8 cellular contexts compared by ENCODE assay signal in the genomic region with DNA sequence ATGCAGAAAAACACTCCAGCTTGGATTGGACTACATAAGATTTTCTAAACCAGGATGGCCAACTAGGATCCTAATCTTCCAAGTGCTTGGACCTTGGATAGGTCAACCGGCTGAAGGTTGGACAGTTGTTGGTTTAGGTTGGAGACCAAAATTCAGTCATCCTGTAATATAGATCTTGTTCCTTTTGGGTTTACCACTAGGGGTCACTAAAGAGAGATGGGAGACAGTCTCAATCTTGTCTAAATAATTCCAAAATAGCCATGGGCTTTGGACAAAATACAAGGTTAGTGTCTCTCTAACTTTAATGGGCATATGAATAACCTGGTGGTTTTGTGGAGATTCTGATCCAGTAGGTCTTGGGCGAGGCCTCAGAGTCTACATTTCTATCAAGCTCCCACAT.
DNase-seq lines count a peak whose midpoint lies in the region; ATAC-seq and TF ChIP-seq lines count a peak whose summit lies in the region.

No MANE protein-coding gene starts in this region.

- H3K4me2 ChIP-seq in mesenchymal stem cell (ENCODE audit: low read length, poor library complexity, severe bottlenecking) = no peak overlapping the region

- no peak overlapping the region for H3K23ac ChIP-seq in mesenchymal stem cell (ENCODE audit: low read length in 2 of 2)

- no peaks in the 10 kb centered on the region for H3K4me1 ChIP-seq in mesenchymal stem cell (ENCODE audit: control insufficient read depth, insufficient read depth, low read depth, low read length)

- no peaks in the 10 kb centered on the region for H3K36me3 ChIP-seq in mesenchymal stem cell (ENCODE audit: control insufficient read depth in 1 of 2, insufficient read depth in 2 of 2, low read depth in 1 of 2, low read length in 2 of 2)

- no peak overlapping the region for H2BK120ac ChIP-seq in mesenchymal stem cell (ENCODE audit: low read depth, low read length)

- DNase-seq in AG04450 (ENCODE audit: low read depth, low spot score) (peak; percentile 16), GM19240 (ENCODE audit: insufficient read length, low spot score) (peak; percentile 23), NCI-H748 (lab: John Stamatoyannopoulos, UW; ENCODE audit: unreplicated experiment) (peak; percentile 72), coronary artery (ENCODE audit: low spot score) (no peak), mesenchymal stem cell (peak; percentile 57)
- DNase-seq in stimulated activated CD4-positive, alpha-beta T cell treated with anti-CD3 and anti-CD28 coated beads, Interleukin-4, amount 100 ng/mL, for 24 hours = no peak

- H2AK5ac ChIP-seq in mesenchymal stem cell (ENCODE audit: low read length, severe bottlenecking) = no peak overlapping the region

- TF ChIP-seq CTCF in AG04450 (IDR thresholded peaks at IDR 0.05; ENCODE audit: low read depth, low read length) (peak; percentile 77), coronary artery (IDR thresholded peaks at IDR 0.05) (peak; percentile 74)

- H3K4me3 ChIP-seq in AG04450 (ENCODE audit: low read depth, low read length) (no peak overlapping the region), coronary artery (no peak overlapping the region), mesenchymal stem cell (ENCODE audit: insufficient read depth in 1 of 2, low read depth in 1 of 2, low read length in 2 of 2) (no peak overlapping the region)

- no peak overlapping the region for H3K9ac ChIP-seq in mesenchymal stem cell (ENCODE audit: low read length)

- no peak overlapping the region for H2BK15ac ChIP-seq in mesenchymal stem cell (ENCODE audit: low read depth, poor library complexity, severe bottlenecking)

- no peak overlapping the region for H2BK12ac ChIP-seq in mesenchymal stem cell (ENCODE audit: low read length in 2 of 2)

- no peak overlapping the region for H3K14ac ChIP-seq in mesenchymal stem cell (ENCODE audit: low read length in 2 of 2)

- H3K27me3 ChIP-seq in AG04450 (ENCODE audit: control insufficient read depth, insufficient read depth, low read length) (peaks cover 23% of the 10 kb centered on the region), mesenchymal stem cell (ENCODE audit: control insufficient read depth in 1 of 2, insufficient read depth in 1 of 2, low read length in 2 of 2) (peaks cover 0 to 27% of the 10 kb centered on the region in 2 experiments)

- no peaks in the 10 kb centered on the region for H3K79me1 ChIP-seq in mesenchymal stem cell (replicated peaks; ENCODE audit: low read length, poor library complexity, severe bottlenecking)

- POLR2A ChIA-PET in AG04450 (lab: Yijun Ruan, JAX) = interaction anchor here (1.4 kb wide), 1 partner anchor 149 kb away, joined by 4 read pairs; the partner anchor contains the start of gene ERCC6L2

- H4K8ac ChIP-seq in mesenchymal stem cell (ENCODE audit: low read length) = no peak overlapping the region

- no peak overlapping the region for H4K91ac ChIP-seq in mesenchymal stem cell (ENCODE audit: low read length)

- H3K27ac ChIP-seq in AG04450 (ENCODE audit: low read depth, low read length) (no peak overlapping the region), coronary artery (no peak overlapping the region), mesenchymal stem cell (ENCODE audit: low read length, poor library complexity, severe bottlenecking) (no peak overlapping the region)

- ATAC-seq in GM18520 (IDR thresholded peaks at IDR 0.05; ENCODE audit: unreplicated experiment) = no peak
- no peak for ATAC-seq in HG03469 (IDR thresholded peaks at IDR 0.05; ENCODE audit: unreplicated experiment)

- H3K9me3 ChIP-seq in AG04450 (ENCODE audit: control insufficient read depth, insufficient read depth, low read length) (peaks cover 11% of the 10 kb centered on the region), mesenchymal stem cell (ENCODE audit: control insufficient read depth, low read length) (no peaks in the 10 kb centered on the region)

- CTCF ChIA-PET in AG04450 (lab: Charles Lee) = interaction anchor here (0.7 to 2.0 kb wide), 12 partner anchors 9 to 491 kb away, joined by 3 to 22 read pairs (median 4); no protein-coding TSS in a partner anchor

- H3K4ac ChIP-seq in mesenchymal stem cell (ENCODE audit: low read depth in 1 of 2, low read length in 2 of 2) = no peak overlapping the region

- 55% methylated on average over 1 of the region's 2 CpGs for WGBS in mesenchymal stem cell

- H3K18ac ChIP-seq in mesenchymal stem cell (ENCODE audit: low read depth in 1 of 2, low read length in 2 of 2) = no peak overlapping the region

- no peak overlapping the region for H2AFZ ChIP-seq in mesenchymal stem cell (ENCODE audit: low read depth, low read length)

- no peak overlapping the region for H2BK5ac ChIP-seq in mesenchymal stem cell (ENCODE audit: low read depth, low read length, poor library complexity, severe bottlenecking)

Comparison
In these comparisons a context has a peak if more than half of its experiments do, and no peak if none do; other contexts are left out.
1. DNase-seq: peak in AG04450 (single experiment), GM19240 (single experiment), NCI-H748 (single experiment) and mesenchymal stem cell (single experiment); none in coronary artery (single experiment) and stimulated activated CD4-positive, alpha-beta T cell treated with anti-CD3 and anti-CD28 coated beads, Interleukin-4, amount 100 ng/mL, for 24 hours (single experiment).